ENCODE assay signal across 27 cellular contexts in genomic region chr1:238199325-238199724, GRCh38.
"Had no signal": no experiment of that assay in that cellular context is flagged by ENCODE, and none has a peak within 500 bp of the region (broad histone marks: within the 10 kb centered on the region; RNA-seq: fewer than 3 reads in every experiment).

No MANE protein-coding gene starts in this region.

- H3K36me3 ChIP-seq: adrenal gland, breast epithelium, MG63, SJCRH30 had no signal

- H3K4me1 Mint-ChIP-seq: activated CD4-positive, alpha-beta T cell treated with anti-CD3 and anti-CD28 coated beads for 36 hours; activated CD4-positive, alpha-beta T cell treated with anti-CD3 and anti-CD28 coated beads, Interleukin-2, amount 10 ng/mL, durations not matched to agents 7 days and 5 days had no signal

- H3K4me3 ChIP-seq: adrenal gland, body of pancreas, breast epithelium, MG63, SJCRH30, SK-N-MC had no signal

- ATAC-seq: activated CD4-positive, alpha-beta T cell treated with anti-CD3 and anti-CD28 coated beads for 36 hours; activated CD4-positive, CD25-positive, alpha-beta regulatory T cell treated with anti-CD3 and anti-CD28 coated beads, Interleukin-2, amount 50 U/mL, for 24 hours; activated CD8-positive, alpha-beta T cell treated with anti-CD3 and anti-CD28 coated beads, Interleukin-2, amount 10 ng/mL, durations not matched to agents 7 days and 5 days; activated naive CD4-positive, alpha-beta T cell treated with anti-CD3 and anti-CD28 coated beads, Interleukin-2, amount 50 U/mL, for 72 hours; activated T-cell treated with anti-CD3 and anti-CD28 coated beads, Interleukin-2, amount 50 U/mL, for 4 hours; body of pancreas; Panc1 had no signal

- H3K4me1 ChIP-seq: adrenal gland, body of pancreas, breast epithelium, SJCRH30 had no signal

- H3K4me3 Mint-ChIP-seq: activated CD4-positive, alpha-beta T cell treated with anti-CD3 and anti-CD28 coated beads for 36 hours; activated CD4-positive, alpha-beta T cell treated with anti-CD3 and anti-CD28 coated beads, Interleukin-2, amount 10 ng/mL, durations not matched to agents 7 days and 5 days; activated CD8-positive, alpha-beta T cell treated with anti-CD3 and anti-CD28 coated beads, Interleukin-2, amount 10 ng/mL, durations not matched to agents 7 days and 5 days; activated naive CD4-positive, alpha-beta T cell treated with anti-CD3 and anti-CD28 coated beads for 36 hours; activated T-cell treated with anti-CD3 and anti-CD28 coated beads, Interleukin-2, amount 50 U/mL, for 4 hours; activated T-helper 1 cell treated with anti-CD3 and anti-CD28 coated beads, Interleukin-12 subunit alpha, Interleukin-12 subunit beta, Interleukin-2, Interleukin-4 antibody, amounts not matched to agents 30 ng/mL and 10 ng/mL and 1 ng/mL, durations not matched to agents 14 hours and 24 hours and 36 hours had no signal

- H3K27ac ChIP-seq: adrenal gland, body of pancreas, breast epithelium, SJCRH30, SK-N-MC had no signal

- H3K27me3 ChIP-seq: adrenal gland, body of pancreas, breast epithelium, MG63, SJCRH30 had no signal

- H3K27me3 Mint-ChIP-seq: activated CD4-positive, alpha-beta T cell treated with anti-CD3 and anti-CD28 coated beads for 36 hours; activated CD4-positive, alpha-beta T cell treated with anti-CD3 and anti-CD28 coated beads, Interleukin-2, amount 10 ng/mL, durations not matched to agents 7 days and 5 days had no signal

- DNase-seq: activated CD4-positive, alpha-beta T cell treated with anti-CD3 and anti-CD28 coated beads for 36 hours; activated CD4-positive, alpha-beta T cell treated with anti-CD3 and anti-CD28 coated beads, Interleukin-2, amount 10 ng/mL, durations not matched to agents 7 days and 5 days; activated CD4-positive, alpha-beta T cell treated with anti-CD3 and anti-CD28 coated beads, Interleukin-2, amount 50 U/mL, for 48 hours; activated CD8-positive, alpha-beta T cell treated with anti-CD3 and anti-CD28 coated beads, Interleukin-2, amount 10 ng/mL, durations not matched to agents 7 days and 5 days; activated gamma-delta T cell treated with Interleukin-2 at 50 U/mL for 16 hours; activated naive CD4-positive, alpha-beta T cell treated with anti-CD3 and anti-CD28 coated beads for 36 hours; activated T-cell treated with anti-CD3 and anti-CD28 coated beads for 4 hours; activated T-cell treated with anti-CD3 and anti-CD28 coated beads, Interleukin-2, amount 50 U/mL, for 4 hours; adrenal gland; body of pancreas; MG63; NCI-H1092; NCI-H1436 treated with DMSO at 0.1 percent for 48 hours; NCI-H1694 treated with DMSO at 0.1 percent for 48 hours; NCI-H2029; NCI-H345; NCI-H524 treated with DMSO at 0.1 percent for 48 hours; NCI-H748 treated with DMSO at 0.1 percent for 48 hours; SHP77; SJCRH30; T1000 had no signal

- H3K36me3 Mint-ChIP-seq: activated naive CD4-positive, alpha-beta T cell treated with anti-CD3 and anti-CD28 coated beads, Interleukin-2, amount 50 U/mL, for 72 hours had no signal

- H3K9me3 ChIP-seq: adrenal gland, body of pancreas, breast epithelium, MG63, SJCRH30 had no signal

- H3K27ac Mint-ChIP-seq: activated CD4-positive, alpha-beta T cell treated with anti-CD3 and anti-CD28 coated beads for 36 hours; activated CD4-positive, alpha-beta T cell treated with anti-CD3 and anti-CD28 coated beads, Interleukin-2, amount 10 ng/mL, durations not matched to agents 7 days and 5 days; activated CD8-positive, alpha-beta T cell treated with anti-CD3 and anti-CD28 coated beads, Interleukin-2, amount 10 ng/mL, durations not matched to agents 7 days and 5 days; activated naive CD4-positive, alpha-beta T cell treated with anti-CD3 and anti-CD28 coated beads for 36 hours; activated naive CD4-positive, alpha-beta T cell treated with anti-CD3 and anti-CD28 coated beads, Interleukin-2, amount 50 U/mL, for 72 hours; activated T-helper 1 cell treated with anti-CD3 and anti-CD28 coated beads, Interleukin-12 subunit alpha, Interleukin-12 subunit beta, Interleukin-2, Interleukin-4 antibody, amounts not matched to agents 30 ng/mL and 10 ng/mL and 1 ng/mL, durations not matched to agents 14 hours and 24 hours and 36 hours had no signal
